Comparison of ENCODE assay signal across 23 cellular contexts in the genomic region with DNA sequence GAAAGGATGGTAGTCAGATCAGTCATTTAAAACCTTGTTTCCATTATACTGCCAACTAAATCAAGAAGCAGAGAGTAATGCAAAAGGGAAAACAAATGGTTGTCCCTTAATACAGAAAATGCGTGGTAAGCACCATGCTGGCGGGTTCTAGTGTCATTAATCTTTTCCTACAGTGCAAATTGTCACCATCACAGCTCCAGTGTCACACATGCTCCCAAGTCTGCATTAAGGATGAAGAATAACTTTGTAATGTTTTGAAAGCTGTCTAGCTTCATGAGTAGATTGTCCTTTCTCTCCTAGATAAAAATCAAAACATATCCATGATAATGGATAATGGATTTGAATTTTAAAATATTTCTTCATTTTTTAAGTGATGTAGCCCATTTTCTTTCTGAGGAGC.
"Had no signal": no experiment of that assay in that cellular context is flagged by ENCODE, and none has a peak within 500 bp of the region (broad histone marks: within the 10 kb centered on the region; RNA-seq: fewer than 3 reads in every experiment).

No MANE protein-coding gene starts in this region.

- H3K27me3 ChIP-seq: dorsolateral prefrontal cortex, esophagus muscularis mucosa, foreskin keratinocyte, gastroesophageal sphincter, heart left ventricle, hepatocyte, left lung had no signal

- H3K4me2 ChIP-seq: hepatocyte had no signal

- H3K27ac ChIP-seq: coronary artery, dorsolateral prefrontal cortex, esophagus muscularis mucosa, foreskin keratinocyte, gastroesophageal sphincter, heart left ventricle, hepatocyte, left lung, lower lobe of right lung had no signal

- H3K9me3 ChIP-seq: esophagus muscularis mucosa, gastroesophageal sphincter, heart left ventricle, left lung, lower lobe of right lung, mucosa of descending colon had no signal

- H3K79me2 ChIP-seq: hepatocyte had no signal

- H2AFZ ChIP-seq: hepatocyte had no signal

- H3K36me3 ChIP-seq: esophagus muscularis mucosa, gastroesophageal sphincter, heart left ventricle, left lung, lower lobe of right lung had no signal

- H3K4me1 ChIP-seq: foreskin keratinocyte, gastroesophageal sphincter, left lung, lower lobe of right lung had no signal

- H3K4me3 ChIP-seq: coronary artery, dorsolateral prefrontal cortex, esophagus muscularis mucosa, gastroesophageal sphincter, heart left ventricle, hepatocyte, left lung, lower lobe of right lung, mucosa of descending colon had no signal

- FAIRE-seq: colon, endothelial cell of umbilical vein, frontal cortex, kidney had no signal

- DNase-seq: dermis blood vessel endothelial cell; dorsolateral prefrontal cortex; effector CD4-positive, alpha-beta T cell; effector memory CD4-positive, alpha-beta T cell; foreskin keratinocyte; heart left ventricle; hypothalamus; immature natural killer cell; islet precursor cell; kidney; kidney glomerular epithelial cell; left colon; left lung; left ventricle myocardium superior; lower lobe of right lung; mucosa of descending colon had no signal
